ENCODE assay signal across 26 cellular contexts in genomic region chr5:104421431-104421830, GRCh38.
"Had no signal": no experiment of that assay in that cellular context is flagged by ENCODE, and none has a peak within 500 bp of the region (broad histone marks: within the 10 kb centered on the region; RNA-seq: fewer than 3 reads in every experiment).

No MANE protein-coding gene starts in this region.

- H3K27ac ChIP-seq: body of pancreas, Peyer's patch, SJSA1 had no signal

- H3K36me3 ChIP-seq: Peyer's patch, SJSA1 had no signal

- H3K9me3 ChIP-seq: body of pancreas, Peyer's patch, SJSA1, SK-N-SH had no signal

- DNase-seq: activated CD4-positive, alpha-beta T cell treated with anti-CD3 and anti-CD28 coated beads for 36 hours; activated CD4-positive, alpha-beta T cell treated with anti-CD3 and anti-CD28 coated beads, Interleukin-2, amount 10 ng/mL, durations not matched to agents 7 days and 5 days; activated CD4-positive, alpha-beta T cell treated with anti-CD3 and anti-CD28 coated beads, Interleukin-2, amount 50 U/mL, for 48 hours; activated CD8-positive, alpha-beta T cell treated with anti-CD3 and anti-CD28 coated beads, Interleukin-2, amount 10 ng/mL, durations not matched to agents 7 days and 5 days; activated gamma-delta T cell; activated naive CD4-positive, alpha-beta T cell treated with Interleukin-2 at 50 U/mL for 16 hours; activated naive CD8-positive, alpha-beta T cell treated with anti-CD3 and anti-CD28 coated beads, Interleukin-2, amount 10 ng/mL, durations not matched to agents 7 days and 5 days; activated T-cell treated with anti-CD3 and anti-CD28 coated beads, Interleukin-2, amount 50 U/mL, for 24 hours; body of pancreas; caudate nucleus; NCI-H1105 treated with DMSO at 0.1 percent for 48 hours; NCI-H1436; NCI-H1694; NCI-H1930; NCI-H2081 treated with DMSO at 0.1 percent for 48 hours; NCI-H446 treated with DMSO at 0.1 percent for 48 hours; NK-92 treated with Interleukin-12 subunit alpha and Interleukin-12 subunit beta, amount 100 ng/mL, for 24 hours; PC-3; Peyer's patch; RPMI8226; SHP77 treated with DMSO at 0.1 percent for 48 hours; SK-N-SH had no signal

- H3K4me2 ChIP-seq: SK-N-SH had no signal

- ATAC-seq: activated CD4-positive, alpha-beta T cell treated with anti-CD3 and anti-CD28 coated beads for 36 hours; activated CD4-positive, CD25-positive, alpha-beta regulatory T cell treated with anti-CD3 and anti-CD28 coated beads, Interleukin-2, amount 50 U/mL, for 24 hours; activated CD8-positive, alpha-beta T cell treated with anti-CD3 and anti-CD28 coated beads, Interleukin-2, amount 10 ng/mL, durations not matched to agents 7 days and 5 days; body of pancreas; K562; PC-3; WTC11 had no signal

- H3K27me3 ChIP-seq: body of pancreas, Peyer's patch, SJSA1 had no signal

- H3K9ac ChIP-seq: SK-N-SH had no signal

- H3K4me3 ChIP-seq: body of pancreas, K562, Peyer's patch, SJSA1 had no signal

- H3K4me1 ChIP-seq: body of pancreas, Peyer's patch, SJSA1 had no signal
